Comparison of ENCODE assay signal across 21 cellular contexts in genomic region chr7:23337374-23337773, GRCh38.
"Had no signal": no experiment of that assay in that cellular context is flagged by ENCODE, and none has a peak within 500 bp of the region (broad histone marks: within the 10 kb centered on the region; RNA-seq: fewer than 3 reads in every experiment).

No MANE protein-coding gene starts in this region.

- H3K4me3 ChIP-seq: hepatocyte, left ventricle myocardium inferior, lung, mucosa of descending colon, ovary, right atrium auricular region, skin epidermis, suprapubic skin, thoracic aorta, tibial nerve, uterus had no signal

- H3K27ac ChIP-seq: hepatocyte, left ventricle myocardium inferior, ovary, right atrium auricular region, skin epidermis, suprapubic skin, thoracic aorta, tibial nerve, uterus had no signal

- H3K9me3 ChIP-seq: left ventricle myocardium inferior, mucosa of descending colon, ovary, right atrium auricular region, suprapubic skin, thoracic aorta, uterus had no signal

- H3K4me1 ChIP-seq: uterus had no signal

- ATAC-seq: mucosa of descending colon; naive thymus-derived CD4-positive, alpha-beta T cell; sciatic nerve; stimulated activated naive B cell treated with anti-CD40 and anti-IgM and Interleukin-4, amounts not matched to agents 10 μg/mL and 1 μg/mL and 100 μg/mL, for 72 hours; stimulated activated naive CD8-positive, alpha-beta T cell treated with anti-CD3 and anti-CD28 coated beads, Interleukin-15, Interleukin-2, amounts not matched to agents 100 U/mL and 50 U/mL, for 24 hours had no signal

- DNase-seq: islet precursor cell; left ventricle myocardium inferior; midbrain; mucosa of descending colon; naive thymus-derived CD4-positive, alpha-beta T cell; ovary; stimulated activated CD4-positive, alpha-beta T cell treated with anti-CD3 and anti-CD28 coated beads, Interleukin-12 subunit alpha, Interleukin-12 subunit beta, amount 100 ng/mL, for 4 hours; stimulated activated CD4-positive, alpha-beta T cell treated with anti-CD3 and anti-CD28 coated beads, Interleukin-15, amount 100 ng/mL, for 24 hours; stimulated activated CD4-positive, alpha-beta T cell treated with anti-CD3 and anti-CD28 coated beads, Interleukin-2, amount 100 ng/mL, for 24 hours; stimulated activated CD4-positive, alpha-beta T cell treated with anti-CD3 and anti-CD28 coated beads, Interleukin-4, amount 100 ng/mL, for 1 hour; stimulated activated naive B cell treated with anti-CD40 and anti-IgM and Interleukin-4, amounts not matched to agents 10 μg/mL and 1 μg/mL and 100 μg/mL, for 72 hours; stimulated activated naive CD8-positive, alpha-beta T cell treated with anti-CD3 and anti-CD28 coated beads, Interleukin-15, Interleukin-2, amounts not matched to agents 100 U/mL and 50 U/mL, for 24 hours; uterus had no signal

- H3K36me3 ChIP-seq: left ventricle myocardium inferior, ovary, right atrium auricular region, suprapubic skin, thoracic aorta, tibial nerve, uterus had no signal

- H3K27me3 ChIP-seq: hepatocyte, ovary, right atrium auricular region, suprapubic skin, tibial nerve, uterus had no signal

- H2AFZ ChIP-seq: hepatocyte had no signal

- H3K4me2 ChIP-seq: hepatocyte had no signal
